In the genomic region with DNA sequence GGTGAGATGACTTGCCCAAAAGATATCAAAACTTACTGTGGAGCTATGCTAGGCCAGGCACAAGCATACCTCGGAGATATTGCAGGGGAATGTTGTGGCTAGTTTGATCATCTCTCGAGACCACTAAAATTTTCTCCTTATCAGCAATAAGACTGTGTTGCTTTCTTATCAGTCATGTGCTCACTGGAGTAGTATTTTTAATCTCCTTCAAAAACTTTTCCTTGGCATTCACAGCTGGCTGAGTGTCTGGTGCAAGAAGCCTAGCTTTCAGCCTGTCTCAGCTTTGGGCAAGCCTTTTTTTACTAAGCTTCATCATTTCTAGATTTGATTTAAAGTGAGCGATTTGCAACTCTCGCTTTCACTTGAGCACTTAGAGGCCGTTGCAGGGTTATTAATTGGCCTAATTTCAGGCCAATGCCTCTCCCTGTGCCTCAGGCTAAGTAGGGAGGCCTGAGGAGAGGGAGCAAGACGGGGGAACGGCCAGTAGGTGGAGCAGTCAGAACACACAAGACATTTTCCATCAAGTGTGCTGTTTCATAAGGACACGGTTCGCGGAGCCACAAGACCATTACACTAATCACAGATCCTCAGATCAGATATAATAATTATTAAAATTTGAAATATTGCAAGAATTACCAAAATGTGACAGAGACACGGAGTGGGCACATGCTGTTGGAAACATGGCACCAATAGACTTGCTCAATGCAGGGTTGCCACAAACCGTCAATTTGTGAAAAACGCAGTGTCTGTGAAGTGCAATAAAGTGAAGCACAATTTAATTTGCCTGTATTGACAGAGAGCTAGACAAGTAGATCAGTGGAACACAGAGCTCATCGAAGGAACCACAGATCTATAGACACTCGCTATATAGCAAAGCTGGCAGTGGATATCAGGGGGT, we compare ENCODE assay signal across 8 cellular contexts.
DNase-seq lines count a peak whose midpoint lies in the region; ATAC-seq and TF ChIP-seq lines count a peak whose summit lies in the region.

No MANE protein-coding gene starts in this region.

- H3K27ac ChIP-seq in suprapubic skin = no peak overlapping the region

- peak; percentile 73 for ATAC-seq in GM21367 (IDR thresholded peaks at IDR 0.05; ENCODE audit: unreplicated experiment)

- H3K4me3 ChIP-seq in foreskin fibroblast (ENCODE audit: low read depth in 1 of 2, low read length in 2 of 2) = no peak overlapping the region
- no peak overlapping the region for H3K4me3 ChIP-seq in suprapubic skin

- TF ChIP-seq CTCF in foreskin fibroblast (IDR thresholded peaks at IDR 0.05; ENCODE audit: low read depth, low read length) (peak; percentile 81), suprapubic skin (IDR thresholded peaks at IDR 0.05) (peak; percentile 47 to 78)

- H3K27me3 Mint-ChIP-seq in activated T-helper 1 cell treated with anti-CD3 and anti-CD28 coated beads, Interleukin-12 subunit alpha, Interleukin-12 subunit beta, Interleukin-2, Interleukin-4 antibody, amounts not matched to agents 30 ng/mL and 10 ng/mL and 1 ng/mL, durations not matched to agents 14 hours and 24 hours and 36 hours (ENCODE audit: insufficient read depth) = peaks cover 16% of the 10 kb centered on the region

- TF ChIP-seq EP300 in suprapubic skin (IDR thresholded peaks at IDR 0.05) = no peak

- H3K36me3 Mint-ChIP-seq in activated T-helper 1 cell treated with anti-CD3 and anti-CD28 coated beads, Interleukin-12 subunit alpha, Interleukin-12 subunit beta, Interleukin-2, Interleukin-4 antibody, amounts not matched to agents 30 ng/mL and 10 ng/mL and 1 ng/mL, durations not matched to agents 14 hours and 24 hours and 36 hours (ENCODE audit: low read depth) = no peaks in the 10 kb centered on the region

- no peaks in the 10 kb centered on the region for H3K36me3 ChIP-seq in suprapubic skin

- DNase-seq in COLO668 (lab: John Stamatoyannopoulos, UW; ENCODE audit: unreplicated experiment) (peak; percentile 56), LHCN-M2 (ENCODE audit: low read depth) (peak; percentile 62), RKO (ENCODE audit: low spot score) (peak; percentile 85), foreskin fibroblast (peak; percentile 79 to 94), nucleus accumbens (lab: John Stamatoyannopoulos, UW) (peak in 54 of 56 donors; percentile 7 to 86 (median 58)), suprapubic skin (ENCODE audit: low spot score in 2 of 2) (peak in 1 of 2 donors; percentile 78)
- peak; percentile 18 for DNase-seq in activated T-helper 1 cell treated with anti-CD3 and anti-CD28 coated beads, Interleukin-12 subunit alpha, Interleukin-12 subunit beta, Interleukin-2, Interleukin-4 antibody, amounts not matched to agents 30 ng/mL and 10 ng/mL and 1 ng/mL, durations not matched to agents 14 hours and 24 hours and 36 hours (ENCODE audit: low spot score)

- H3K4me1 ChIP-seq in suprapubic skin = peaks cover 7% of the 10 kb centered on the region

- H3K27ac Mint-ChIP-seq in activated T-helper 1 cell treated with anti-CD3 and anti-CD28 coated beads, Interleukin-12 subunit alpha, Interleukin-12 subunit beta, Interleukin-2, Interleukin-4 antibody, amounts not matched to agents 30 ng/mL and 10 ng/mL and 1 ng/mL, durations not matched to agents 14 hours and 24 hours and 36 hours = no peak overlapping the region

- intact Hi-C loops in activated T-helper 1 cell treated with anti-CD3 and anti-CD28 coated beads, Interleukin-12 subunit alpha, Interleukin-12 subunit beta, Interleukin-2, Interleukin-4 antibody, amounts not matched to agents 30 ng/mL and 10 ng/mL and 1 ng/mL, durations not matched to agents 14 hours and 24 hours and 36 hours (cut with micrococcal nuclease) = loop anchor here (1.0 to 2.0 kb wide), 2 partner anchors 13 to 328 kb away; no protein-coding TSS in a partner anchor

- H3K4me3 Mint-ChIP-seq in activated T-helper 1 cell treated with anti-CD3 and anti-CD28 coated beads, Interleukin-12 subunit alpha, Interleukin-12 subunit beta, Interleukin-2, Interleukin-4 antibody, amounts not matched to agents 30 ng/mL and 10 ng/mL and 1 ng/mL, durations not matched to agents 14 hours and 24 hours and 36 hours = no peak overlapping the region

- no peaks in the 10 kb centered on the region for H3K9me3 Mint-ChIP-seq in activated T-helper 1 cell treated with anti-CD3 and anti-CD28 coated beads, Interleukin-12 subunit alpha, Interleukin-12 subunit beta, Interleukin-2, Interleukin-4 antibody, amounts not matched to agents 30 ng/mL and 10 ng/mL and 1 ng/mL, durations not matched to agents 14 hours and 24 hours and 36 hours

- 28% methylated on average over 15 of the region's 15 CpGs for WGBS in suprapubic skin

- H3K4me1 Mint-ChIP-seq in activated T-helper 1 cell treated with anti-CD3 and anti-CD28 coated beads, Interleukin-12 subunit alpha, Interleukin-12 subunit beta, Interleukin-2, Interleukin-4 antibody, amounts not matched to agents 30 ng/mL and 10 ng/mL and 1 ng/mL, durations not matched to agents 14 hours and 24 hours and 36 hours (ENCODE audit: low read depth) = no peaks in the 10 kb centered on the region

- no peaks in the 10 kb centered on the region for H3K27me3 ChIP-seq in suprapubic skin

- no peaks in the 10 kb centered on the region for H3K9me3 ChIP-seq in suprapubic skin

- no peak for TF ChIP-seq POLR2A in suprapubic skin (IDR thresholded peaks at IDR 0.05)
